ENCODE assay signal across 1 cellular context in the genomic region with DNA sequence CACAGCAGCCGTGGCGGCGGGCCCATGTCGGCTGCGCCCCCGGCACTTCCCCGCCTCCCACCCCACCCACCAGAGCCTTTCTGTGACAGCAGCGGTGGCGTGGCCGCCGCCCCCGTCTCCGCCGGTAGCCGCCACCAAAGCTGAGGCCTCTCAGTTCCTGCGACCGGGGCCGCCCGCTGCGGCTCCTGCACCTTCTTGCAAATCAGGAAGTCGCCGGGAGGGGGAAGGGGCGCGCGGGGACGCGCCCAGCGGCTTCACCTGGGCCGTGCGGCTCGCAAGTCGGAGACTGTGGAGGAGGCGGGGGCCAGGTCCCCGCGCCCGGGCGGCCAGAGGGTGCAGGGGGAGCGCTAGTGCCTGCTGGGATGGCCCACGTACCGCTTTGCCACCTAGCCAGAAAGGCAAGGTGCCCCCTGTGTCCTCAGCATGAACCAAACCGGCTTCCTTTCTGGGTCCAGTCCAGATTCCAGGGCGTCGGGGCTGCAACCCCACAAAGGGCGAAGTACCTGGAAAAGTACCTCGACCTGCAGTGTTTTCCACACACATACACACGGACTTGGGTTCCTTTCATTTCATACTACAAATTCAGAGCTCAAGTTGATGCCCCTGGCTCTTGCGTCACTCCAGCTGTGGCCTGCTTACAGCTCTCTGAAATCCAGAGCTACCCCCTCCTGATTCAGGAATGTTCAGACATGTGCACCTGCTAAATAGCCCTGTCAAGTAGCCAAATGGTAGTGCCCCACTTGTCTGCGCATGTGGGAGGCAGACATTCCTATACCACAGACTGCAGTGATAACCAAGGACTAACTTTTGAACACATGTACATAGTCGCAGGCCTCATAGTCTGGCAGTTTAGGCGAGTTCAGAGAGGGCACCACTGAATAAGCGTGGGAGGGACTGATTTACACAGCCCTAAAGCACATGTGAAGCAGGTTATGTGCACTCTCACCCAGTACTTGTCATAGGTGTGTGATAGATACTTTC.
TF ChIP-seq lines count a peak whose summit lies in the region.

A gene with protein sequence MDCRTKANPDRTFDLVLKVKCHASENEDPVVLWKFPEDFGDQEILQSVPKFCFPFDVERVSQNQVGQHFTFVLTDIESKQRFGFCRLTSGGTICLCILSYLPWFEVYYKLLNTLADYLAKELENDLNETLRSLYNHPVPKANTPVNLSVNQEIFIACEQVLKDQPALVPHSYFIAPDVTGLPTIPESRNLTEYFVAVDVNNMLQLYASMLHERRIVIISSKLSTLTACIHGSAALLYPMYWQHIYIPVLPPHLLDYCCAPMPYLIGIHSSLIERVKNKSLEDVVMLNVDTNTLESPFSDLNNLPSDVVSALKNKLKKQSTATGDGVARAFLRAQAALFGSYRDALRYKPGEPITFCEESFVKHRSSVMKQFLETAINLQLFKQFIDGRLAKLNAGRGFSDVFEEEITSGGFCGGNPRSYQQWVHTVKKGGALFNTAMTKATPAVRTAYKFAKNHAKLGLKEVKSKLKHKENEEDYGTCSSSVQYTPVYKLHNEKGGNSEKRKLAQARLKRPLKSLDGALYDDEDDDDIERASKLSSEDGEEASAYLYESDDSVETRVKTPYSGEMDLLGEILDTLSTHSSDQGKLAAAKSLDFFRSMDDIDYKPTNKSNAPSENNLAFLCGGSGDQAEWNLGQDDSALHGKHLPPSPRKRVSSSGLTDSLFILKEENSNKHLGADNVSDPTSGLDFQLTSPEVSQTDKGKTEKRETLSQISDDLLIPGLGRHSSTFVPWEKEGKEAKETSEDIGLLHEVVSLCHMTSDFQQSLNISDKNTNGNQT (minus strand): TSS at position 199 of the 981 bp plus-strand sequence. CDS start 325 bp downstream, outside the sequence.

TF ChIP-seq in K562, 482 proteins besides CTCF, POLR2A, EP300 and RAD21 (continued from another document and continues in another):
- TF ChIP-seq L3MBTL2 (IDR thresholded peaks at IDR 0.05) (peak; percentile 60), ZNF444 (CRISPR knock-in tag; IDR thresholded peaks at IDR 0.05) (no peak), SMAD1 (IDR thresholded peaks at IDR 0.05; ENCODE audit: low read depth, low read length, partially characterized antibody) (peak; percentile 19), ZNF79 (CRISPR knock-in tag; IDR thresholded peaks at IDR 0.05; ENCODE audit: low read depth) (peak; percentile 6; the same call in 1 of the 2 replicates), RBM14 (IDR thresholded peaks at IDR 0.05; ENCODE audit: borderline replicate concordance, insufficient read depth, low read depth, low read length) (0 out of 2 replicates have a peak, but pooled peaks have one; percentile 71), ZFP36 (IDR thresholded peaks at IDR 0.05; ENCODE audit: low read depth, low read length, partially characterized antibody) (no peak), HIVEP1 (CRISPR knock-in tag; IDR thresholded peaks at IDR 0.05) (0 out of 2 replicates have a peak, but pooled peaks have one; percentile 5), SETDB1 (IDR thresholded peaks at IDR 0.05; ENCODE audit: low read length) (no peak), ETV6 (IDR thresholded peaks at IDR 0.05; ENCODE audit: borderline replicate concordance in 1 of 2, low read depth in 2 of 2, low read length in 1 of 2) (no peak), ETV6 (CRISPR knock-in tag; IDR thresholded peaks at IDR 0.05; ENCODE audit: borderline replicate concordance) (no peak), MCM2 (IDR thresholded peaks at IDR 0.05; ENCODE audit: low read depth) (no peak), ELF4 (CRISPR knock-in tag; IDR thresholded peaks at IDR 0.05) (peak; percentile 75; the same call in 1 of the 2 replicates), STAT5A (IDR thresholded peaks at IDR 0.05; ENCODE audit: borderline replicate concordance, low read length) (no peak), ZNF780A (CRISPR knock-in tag; IDR thresholded peaks at IDR 0.05) (no peak), HMG20A (CRISPR knock-in tag; conservative IDR thresholded peaks at IDR 0.05) (no peak), ZNF174 (CRISPR knock-in tag; IDR thresholded peaks at IDR 0.05) (no peak), STAG1 (CRISPR knock-in tag; IDR thresholded peaks at IDR 0.05; ENCODE audit: borderline replicate concordance) (no peak), MCM3 (IDR thresholded peaks at IDR 0.05) (no peak), MEIS2 (IDR thresholded peaks at IDR 0.05; ENCODE audit: partially characterized antibody) (peak; percentile 35), PHF8 (IDR thresholded peaks at IDR 0.05; ENCODE audit: borderline replicate concordance, low read length) (peak; percentile 50; the same call in 1 of the 2 replicates), DNMT1 (IDR thresholded peaks at IDR 0.05) (no peak), MTF1 (CRISPR knock-in tag; IDR thresholded peaks at IDR 0.05; ENCODE audit: borderline replicate concordance) (no peak), CC2D1A (IDR thresholded peaks at IDR 0.05) (no peak), HNRNPLL (IDR thresholded peaks at IDR 0.05; ENCODE audit: low read depth, low read length, poor library complexity, severe bottlenecking) (no peak), ZFP1 (CRISPR knock-in tag; IDR thresholded peaks at IDR 0.05) (no peak), GATAD2B (IDR thresholded peaks at IDR 0.05; ENCODE audit: borderline replicate concordance) (no peak), ZNF561 (CRISPR knock-in tag; conservative IDR thresholded peaks at IDR 0.05) (no peak), STAT5B (CRISPR knock-in tag; IDR thresholded peaks at IDR 0.05) (no peak), HDGF (IDR thresholded peaks at IDR 0.05) (0 out of 2 replicates have a peak, but pooled peaks have one; percentile 40), SMAD3 (CRISPR knock-in tag; conservative IDR thresholded peaks at IDR 0.05) (no peak; the same call in 1 of the 2 replicates), ZNF644 (tag; IDR thresholded peaks at IDR 0.05; ENCODE audit: low read depth) (no peak), ZNF165 (CRISPR knock-in tag; IDR thresholded peaks at IDR 0.05; ENCODE audit: borderline replicate concordance) (no peak), TCFL5 (CRISPR knock-in tag; conservative IDR thresholded peaks at IDR 0.05) (no peak), ARID2 (IDR thresholded peaks at IDR 0.05) (no peak), SRSF7 (optimal IDR thresholded peaks at IDR 0.05; ENCODE audit: low read depth, low read length) (no peak), ZBTB7A (IDR thresholded peaks at IDR 0.05; ENCODE audit: borderline replicate concordance, control insufficient read depth, low read depth, low read length) (peak; percentile 67; the same call in 1 of the 2 replicates), NONO (IDR thresholded peaks at IDR 0.05; ENCODE audit: low read depth in 2 of 2, low read length in 1 of 2) (peak in 1 of 2 experiments; percentile 33; a peak in 2 of 4 replicates), POLR3G (IDR thresholded peaks at IDR 0.05; ENCODE audit: extremely low read depth, insufficient read length, insufficient replicate concordance) (no peak), BCOR (IDR thresholded peaks at IDR 0.05) (no peak), SMARCB1 (IDR thresholded peaks at IDR 0.05; ENCODE audit: insufficient read length, low read depth) (no peak), ZC3H4 (CRISPR knock-in tag; IDR thresholded peaks at IDR 0.05; ENCODE audit: borderline replicate concordance) (no peak), KLF6 (CRISPR knock-in tag; IDR thresholded peaks at IDR 0.05; ENCODE audit: borderline replicate concordance) (no peak), ESRRB (CRISPR knock-in tag; IDR thresholded peaks at IDR 0.05; ENCODE audit: borderline replicate concordance) (no peak), FIP1L1 (IDR thresholded peaks at IDR 0.05; ENCODE audit: low read depth, low read length, poor library complexity, severe bottlenecking) (no peak), JUND (IDR thresholded peaks at IDR 0.05; ENCODE audit: borderline replicate concordance, low read depth, low read length) (peak; percentile 14; the same call in 1 of the 2 replicates), JUND (tag; IDR thresholded peaks at IDR 0.05; ENCODE audit: borderline replicate concordance, low read depth, low read length) (0 out of 3 replicates have a peak, but pooled peaks have one; percentile 12), SRSF9 (IDR thresholded peaks at IDR 0.05; ENCODE audit: borderline replicate concordance, low read depth, low read length) (no peak)
- TF ChIP-seq, protein P1, sequence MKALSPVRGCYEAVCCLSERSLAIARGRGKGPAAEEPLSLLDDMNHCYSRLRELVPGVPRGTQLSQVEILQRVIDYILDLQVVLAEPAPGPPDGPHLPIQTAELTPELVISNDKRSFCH (CRISPR knock-in tag; IDR thresholded peaks at IDR 0.05), result no peak
- TF ChIP-seq, protein P1 (tag; IDR thresholded peaks at IDR 0.05), result peak; percentile 54
- TF ChIP-seq, protein P2, sequence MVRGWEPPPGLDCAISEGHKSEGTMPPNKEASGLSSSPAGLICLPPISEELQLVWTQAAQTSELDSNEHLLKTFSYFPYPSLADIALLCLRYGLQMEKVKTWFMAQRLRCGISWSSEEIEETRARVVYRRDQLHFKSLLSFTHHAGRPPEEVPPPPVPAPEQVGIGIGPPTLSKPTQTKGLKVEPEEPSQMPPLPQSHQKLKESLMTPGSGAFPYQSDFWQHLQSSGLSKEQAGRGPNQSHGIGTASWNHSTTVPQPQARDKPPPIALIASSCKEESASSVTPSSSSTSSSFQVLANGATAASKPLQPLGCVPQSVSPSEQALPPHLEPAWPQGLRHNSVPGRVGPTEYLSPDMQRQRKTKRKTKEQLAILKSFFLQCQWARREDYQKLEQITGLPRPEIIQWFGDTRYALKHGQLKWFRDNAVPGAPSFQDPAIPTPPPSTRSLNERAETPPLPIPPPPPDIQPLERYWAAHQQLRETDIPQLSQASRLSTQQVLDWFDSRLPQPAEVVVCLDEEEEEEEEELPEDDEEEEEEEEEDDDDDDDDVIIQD (CRISPR knock-in tag; IDR thresholded peaks at IDR 0.05), result no peak
- TF ChIP-seq, protein P3, sequence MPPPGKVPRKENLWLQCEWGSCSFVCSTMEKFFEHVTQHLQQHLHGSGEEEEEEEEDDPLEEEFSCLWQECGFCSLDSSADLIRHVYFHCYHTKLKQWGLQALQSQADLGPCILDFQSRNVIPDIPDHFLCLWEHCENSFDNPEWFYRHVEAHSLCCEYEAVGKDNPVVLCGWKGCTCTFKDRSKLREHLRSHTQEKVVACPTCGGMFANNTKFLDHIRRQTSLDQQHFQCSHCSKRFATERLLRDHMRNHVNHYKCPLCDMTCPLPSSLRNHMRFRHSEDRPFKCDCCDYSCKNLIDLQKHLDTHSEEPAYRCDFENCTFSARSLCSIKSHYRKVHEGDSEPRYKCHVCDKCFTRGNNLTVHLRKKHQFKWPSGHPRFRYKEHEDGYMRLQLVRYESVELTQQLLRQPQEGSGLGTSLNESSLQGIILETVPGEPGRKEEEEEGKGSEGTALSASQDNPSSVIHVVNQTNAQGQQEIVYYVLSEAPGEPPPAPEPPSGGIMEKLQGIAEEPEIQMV (tag; conservative IDR thresholded peaks at IDR 0.05; ENCODE audit: low read depth), result no peak
- TF ChIP-seq, protein P4, sequence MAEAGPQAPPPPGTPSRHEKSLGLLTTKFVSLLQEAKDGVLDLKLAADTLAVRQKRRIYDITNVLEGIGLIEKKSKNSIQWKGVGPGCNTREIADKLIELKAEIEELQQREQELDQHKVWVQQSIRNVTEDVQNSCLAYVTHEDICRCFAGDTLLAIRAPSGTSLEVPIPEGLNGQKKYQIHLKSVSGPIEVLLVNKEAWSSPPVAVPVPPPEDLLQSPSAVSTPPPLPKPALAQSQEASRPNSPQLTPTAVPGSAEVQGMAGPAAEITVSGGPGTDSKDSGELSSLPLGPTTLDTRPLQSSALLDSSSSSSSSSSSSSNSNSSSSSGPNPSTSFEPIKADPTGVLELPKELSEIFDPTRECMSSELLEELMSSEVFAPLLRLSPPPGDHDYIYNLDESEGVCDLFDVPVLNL (CRISPR knock-in tag; IDR thresholded peaks at IDR 0.05; ENCODE audit: low read depth), result no peak
- TF ChIP-seq, protein P5, sequence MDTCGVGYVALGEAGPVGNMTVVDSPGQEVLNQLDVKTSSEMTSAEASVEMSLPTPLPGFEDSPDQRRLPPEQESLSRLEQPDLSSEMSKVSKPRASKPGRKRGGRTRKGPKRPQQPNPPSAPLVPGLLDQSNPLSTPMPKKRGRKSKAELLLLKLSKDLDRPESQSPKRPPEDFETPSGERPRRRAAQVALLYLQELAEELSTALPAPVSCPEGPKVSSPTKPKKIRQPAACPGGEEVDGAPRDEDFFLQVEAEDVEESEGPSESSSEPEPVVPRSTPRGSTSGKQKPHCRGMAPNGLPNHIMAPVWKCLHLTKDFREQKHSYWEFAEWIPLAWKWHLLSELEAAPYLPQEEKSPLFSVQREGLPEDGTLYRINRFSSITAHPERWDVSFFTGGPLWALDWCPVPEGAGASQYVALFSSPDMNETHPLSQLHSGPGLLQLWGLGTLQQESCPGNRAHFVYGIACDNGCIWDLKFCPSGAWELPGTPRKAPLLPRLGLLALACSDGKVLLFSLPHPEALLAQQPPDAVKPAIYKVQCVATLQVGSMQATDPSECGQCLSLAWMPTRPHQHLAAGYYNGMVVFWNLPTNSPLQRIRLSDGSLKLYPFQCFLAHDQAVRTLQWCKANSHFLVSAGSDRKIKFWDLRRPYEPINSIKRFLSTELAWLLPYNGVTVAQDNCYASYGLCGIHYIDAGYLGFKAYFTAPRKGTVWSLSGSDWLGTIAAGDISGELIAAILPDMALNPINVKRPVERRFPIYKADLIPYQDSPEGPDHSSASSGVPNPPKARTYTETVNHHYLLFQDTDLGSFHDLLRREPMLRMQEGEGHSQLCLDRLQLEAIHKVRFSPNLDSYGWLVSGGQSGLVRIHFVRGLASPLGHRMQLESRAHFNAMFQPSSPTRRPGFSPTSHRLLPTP (IDR thresholded peaks at IDR 0.05; ENCODE audit: borderline replicate concordance, extremely low read depth, insufficient read length), result no peak
- TF ChIP-seq, protein P6, sequence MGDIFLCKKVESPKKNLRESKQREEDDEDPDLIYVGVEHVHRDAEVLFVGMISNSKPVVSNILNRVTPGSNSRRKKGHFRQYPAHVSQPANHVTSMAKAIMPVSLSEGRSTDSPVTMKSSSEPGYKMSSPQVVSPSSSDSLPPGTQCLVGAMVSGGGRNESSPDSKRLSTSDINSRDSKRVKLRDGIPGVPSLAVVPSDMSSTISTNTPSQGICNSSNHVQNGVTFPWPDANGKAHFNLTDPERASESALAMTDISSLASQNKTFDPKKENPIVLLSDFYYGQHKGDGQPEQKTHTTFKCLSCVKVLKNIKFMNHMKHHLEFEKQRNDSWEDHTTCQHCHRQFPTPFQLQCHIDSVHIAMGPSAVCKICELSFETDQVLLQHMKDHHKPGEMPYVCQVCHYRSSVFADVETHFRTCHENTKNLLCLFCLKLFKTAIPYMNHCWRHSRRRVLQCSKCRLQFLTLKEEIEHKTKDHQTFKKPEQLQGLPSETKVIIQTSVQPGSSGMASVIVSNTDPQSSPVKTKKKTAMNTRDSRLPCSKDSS (IDR thresholded peaks at IDR 0.05; ENCODE audit: low read depth, partially characterized antibody), result no peak
- TF ChIP-seq, protein P7, sequence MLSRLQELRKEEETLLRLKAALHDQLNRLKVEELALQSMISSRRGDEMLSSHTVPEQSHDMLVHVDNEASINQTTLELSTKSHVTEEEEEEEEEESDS (CRISPR knock-in tag; IDR thresholded peaks at IDR 0.05), result no peak
